Comparison of ENCODE assay signal across 8 cellular contexts in genomic region chr2:121735520-121736074, GRCh38. TPM values are rescaled to one million over a fixed set of nuclear protein-coding genes. Genes with fewer than 3 reads are reported as not detected.
DNase-seq lines count a peak whose midpoint lies in the region; ATAC-seq, FAIRE-seq and TF ChIP-seq lines count a peak whose summit lies in the region.

No MANE protein-coding gene starts in this region.

- H3K9me3 ChIP-seq in Peyer's patch (no peaks in the 10 kb centered on the region), endodermal cell (ENCODE audit: control insufficient read depth, low read length) (no peaks in the 10 kb centered on the region), osteoblast (ENCODE audit: low read depth, low read length) (no peaks in the 10 kb centered on the region)

- no peak for TF ChIP-seq POLR2A in Peyer's patch (IDR thresholded peaks at IDR 0.05)

- peaks cover 0 to 43% (median 0%) of the 10 kb centered on the region in 3 donors for H3K36me3 ChIP-seq in Peyer's patch
- H3K36me3 ChIP-seq in endodermal cell (ENCODE audit: control insufficient read depth, insufficient read depth, low read length) = peaks cover 40% of the 10 kb centered on the region
- peaks cover 23% of the 10 kb centered on the region for H3K36me3 ChIP-seq in osteoblast (ENCODE audit: insufficient read depth, low read length)

- peaks cover 10% of the 10 kb centered on the region for H4K20me1 ChIP-seq in osteoblast (ENCODE audit: insufficient read depth, low read length)

- H3K27me3 ChIP-seq in Peyer's patch (no peaks in the 10 kb centered on the region), endodermal cell (ENCODE audit: control insufficient read depth, insufficient read depth, low read length, poor library complexity, severe bottlenecking) (no peaks in the 10 kb centered on the region), osteoblast (ENCODE audit: insufficient read depth, low read length) (peaks cover 3% of the 10 kb centered on the region)

- peaks cover 0 to 15% (median 4%) of the 10 kb centered on the region in 4 donors for H3K4me1 ChIP-seq in Peyer's patch
- H3K4me1 ChIP-seq in endodermal cell (ENCODE audit: control insufficient read depth, insufficient read depth, low read length) = no peaks in the 10 kb centered on the region
- no peaks in the 10 kb centered on the region for H3K4me1 ChIP-seq in osteoblast (ENCODE audit: insufficient read depth, low read length)

- peaks cover 44% of the 10 kb centered on the region for H3K79me2 ChIP-seq in osteoblast (ENCODE audit: insufficient read depth, low read length)

- H3K9ac ChIP-seq in endodermal cell (ENCODE audit: extremely low read depth, low read length, poor library complexity, severe bottlenecking) = peak overlapping the region; percentile 82

- H3K27ac Mint-ChIP-seq in endodermal cell = no peak overlapping the region

- H3K27me3 Mint-ChIP-seq in endodermal cell (ENCODE audit: insufficient read depth) = no peaks in the 10 kb centered on the region

- peaks cover 39% of the 10 kb centered on the region for H3K36me3 Mint-ChIP-seq in endodermal cell (ENCODE audit: low read depth)

- TF ChIP-seq CTCF in Peyer's patch (IDR thresholded peaks at IDR 0.05) = peak in 1 of 6 experiments; percentile 8
- TF ChIP-seq CTCF in endodermal cell (conservative IDR thresholded peaks at IDR 0.05) = no peak
- no peak for TF ChIP-seq CTCF in osteoblast (IDR thresholded peaks at IDR 0.05; ENCODE audit: extremely low read depth, low read depth, low read length)

- H3K4me3 ChIP-seq in Peyer's patch = peak overlapping the region; percentile 72 to 94 (median 82)
- H3K4me3 ChIP-seq in endodermal cell (ENCODE audit: low read length) = peak overlapping the region; percentile 94
- peak overlapping the region; percentile 100 for H3K4me3 ChIP-seq in osteoblast (ENCODE audit: insufficient read depth, low read length)

- peaks cover 11% of the 10 kb centered on the region for H3K4me1 Mint-ChIP-seq in endodermal cell

- DNase-seq in SKM-1 (lab: John Stamatoyannopoulos, UW; ENCODE audit: unreplicated experiment) = peak; percentile 16
- no peak for DNase-seq in SKM-1 treated with dmso at 0.1 percent for 144 hours (lab: John Stamatoyannopoulos, UW; ENCODE audit: unreplicated experiment)
- no peak for DNase-seq in Peyer's patch
- DNase-seq in endodermal cell = no peak
- DNase-seq in osteoblast (ENCODE audit: insufficient read length, low spot score, missing footprints) = no peak
- no peak for DNase-seq in RCC 7860 (ENCODE audit: low spot score)
- DNase-seq in activated CD4-positive, alpha-beta T cell treated with anti-CD3 and anti-CD28 coated beads, Interleukin-2, amount 50 U/mL, for 1 hour = no peak

- H3K9me3 Mint-ChIP-seq in endodermal cell = no peaks in the 10 kb centered on the region

- no peak for FAIRE-seq in RCC 7860 (lab: Jason Lieb, UNC)

- H2AFZ ChIP-seq in osteoblast (ENCODE audit: low read length) = peak overlapping the region; percentile 96

- peak overlapping the region; percentile 70 to 86 (median 79) for H3K27ac ChIP-seq in Peyer's patch
- no peak overlapping the region for H3K27ac ChIP-seq in endodermal cell (ENCODE audit: low read depth, low read length)
- peak overlapping the region; percentile 90 for H3K27ac ChIP-seq in osteoblast (ENCODE audit: low read depth, low read length)

- peak overlapping the region; percentile 100 for H3K4me3 Mint-ChIP-seq in endodermal cell

- 35 to 56% methylated on average over 4 to 8 of the region's 10 CpGs for WGBS in endodermal cell (ENCODE audit: insufficient coverage in 1 of 2, insufficient read length in 1 of 2), 2 experiments

- H3K4me2 ChIP-seq in osteoblast (ENCODE audit: insufficient read depth, low read length) = peak overlapping the region; percentile 96

- no peak for ATAC-seq in GM21825 (IDR thresholded peaks at IDR 0.05; ENCODE audit: unreplicated experiment)

RNA-seq across cellular contexts. Expression of gene NIFK, which starts 1.1 kb away (rescaled TPM):
- total RNA-seq in Peyer's patch (100 to 1,000 TPM in 1 of 4 donors, 10 to 100 TPM in 3; 19.0 to 110 (median 35.7) TPM), endodermal cell (10 to 100 TPM; 64.2 to 88.5 TPM), osteoblast (38.6 and 42.7 TPM in 2 replicates)
- polyA plus RNA-seq in endodermal cell (2013, experiment 1 of 2) = 43.2 TPM
- polyA plus RNA-seq in endodermal cell (2013, experiment 2 of 2) = 37.8 TPM

RNA-seq across cellular contexts. Expression of gene TSN, which starts 19.9 kb away (rescaled TPM):
- total RNA-seq in Peyer's patch (10 to 100 TPM; 23.1 to 31.9 (median 30.2) TPM), endodermal cell (10 to 100 TPM; 71.5 to 79.8 TPM), osteoblast (48.0 and 50.7 TPM in 2 replicates)
- polyA plus RNA-seq in endodermal cell (2013, experiment 1 of 2) = 80.9 TPM
- polyA plus RNA-seq in endodermal cell (2013, experiment 2 of 2) = 71.0 TPM
